8 cellular contexts compared by ENCODE assay signal in genomic region chr13:99087130-99087953, GRCh38.
DNase-seq lines count a peak whose midpoint lies in the region; TF ChIP-seq lines count a peak whose summit lies in the region.

No MANE protein-coding gene starts in this region.

- H3K36me3 Mint-ChIP-seq in activated naive CD4-positive, alpha-beta T cell treated with anti-CD3 and anti-CD28 coated beads, Interleukin-2, amount 50 U/mL, for 24 hours = no peaks in the 10 kb centered on the region

- H3K27ac ChIP-seq in SJSA1 (peak overlapping the region; percentile 41), suprapubic skin (peak overlapping the region; percentile 93)

- no peaks in the 10 kb centered on the region for H4K20me1 ChIP-seq in Loucy (ENCODE audit: insufficient read depth, low read length, poor library complexity, severe bottlenecking)

- H3K27ac Mint-ChIP-seq in activated naive CD4-positive, alpha-beta T cell treated with anti-CD3 and anti-CD28 coated beads, Interleukin-2, amount 50 U/mL, for 24 hours = peak overlapping the region; percentile 96

- H3K4me3 ChIP-seq in Loucy (ENCODE audit: low read length, poor library complexity, severe bottlenecking) (peak overlapping the region; percentile 81), SJSA1 (peak overlapping the region; percentile 87), suprapubic skin (peak overlapping the region; percentile 98)

- no peaks in the 10 kb centered on the region for H3K9me2 ChIP-seq in Loucy (replicated peaks; ENCODE audit: low read depth, low read length)

- peaks cover 45% of the 10 kb centered on the region for H3K4me1 Mint-ChIP-seq in activated naive CD4-positive, alpha-beta T cell treated with anti-CD3 and anti-CD28 coated beads, Interleukin-2, amount 50 U/mL, for 24 hours

- under 1% methylated on average over 28 of the region's 89 CpGs for WGBS in suprapubic skin

- no peaks in the 10 kb centered on the region for H3K27me3 Mint-ChIP-seq in activated naive CD4-positive, alpha-beta T cell treated with anti-CD3 and anti-CD28 coated beads, Interleukin-2, amount 50 U/mL, for 24 hours

- TF ChIP-seq CTCF in Loucy (conservative IDR thresholded peaks at IDR 0.05; ENCODE audit: low read length) = 0 out of 2 replicates have a peak, but pooled peaks have one; percentile 16
- TF ChIP-seq CTCF in suprapubic skin (IDR thresholded peaks at IDR 0.05) = peak in 1 of 2 donors; percentile 22

- H3K9me3 Mint-ChIP-seq in activated naive CD4-positive, alpha-beta T cell treated with anti-CD3 and anti-CD28 coated beads, Interleukin-2, amount 50 U/mL, for 24 hours = no peaks in the 10 kb centered on the region

- H3K4me2 ChIP-seq in Loucy (ENCODE audit: low read depth, low read length, poor library complexity, severe bottlenecking) = peak overlapping the region; percentile 87

- H3K4me1 ChIP-seq in Loucy (ENCODE audit: insufficient read depth, low read length, poor library complexity, severe bottlenecking) (peaks cover 31% of the 10 kb centered on the region), SJSA1 (replicated peaks) (peaks cover 19% of the 10 kb centered on the region), suprapubic skin (peaks cover 32% of the 10 kb centered on the region)

- H3K9me3 ChIP-seq in Loucy (ENCODE audit: insufficient read depth, low read depth, low read length) (no peaks in the 10 kb centered on the region), SJSA1 (replicated peaks) (peaks cover 8% of the 10 kb centered on the region), suprapubic skin (no peaks in the 10 kb centered on the region)

- no peak for TF ChIP-seq EP300 in suprapubic skin (IDR thresholded peaks at IDR 0.05)

- peak overlapping the region; percentile 96 for H2AFZ ChIP-seq in Loucy (ENCODE audit: low read length)

- peak; percentile 83 for DNase-seq in EH (ENCODE audit: low read depth)
- peak; percentile 64 for DNase-seq in H4 (ENCODE audit: low spot score)
- peak; percentile 100 for DNase-seq in SJSA1 (ENCODE audit: low read depth in 1 of 2, low spot score in 2 of 2)
- peak; percentile 90 for DNase-seq in globus pallidus (ENCODE audit: low spot score)
- peak; percentile 88 for DNase-seq in occipital lobe (lab: John Stamatoyannopoulos, UW)
- peak; percentile 94 for DNase-seq in suprapubic skin (ENCODE audit: low spot score in 2 of 2)

- H3K4me3 Mint-ChIP-seq in activated naive CD4-positive, alpha-beta T cell treated with anti-CD3 and anti-CD28 coated beads, Interleukin-2, amount 50 U/mL, for 24 hours = peak overlapping the region; percentile 96

- H3F3A ChIP-seq in Loucy (ENCODE audit: low read depth) = no peaks in the 10 kb centered on the region

- H3K9ac ChIP-seq in Loucy (ENCODE audit: low read depth, low read length, poor library complexity, severe bottlenecking) = peak overlapping the region; percentile 69

- 0 out of 2 replicates have a peak, but pooled peaks cover 6% of the 10 kb centered on the region for H3K79me2 ChIP-seq in Loucy (ENCODE audit: insufficient read depth, low read length)

- no peaks in the 10 kb centered on the region for H3K36me3 ChIP-seq in Loucy (ENCODE audit: insufficient read depth, low read length)
- H3K36me3 ChIP-seq in SJSA1 = peaks cover 10% of the 10 kb centered on the region
- no peaks in the 10 kb centered on the region for H3K36me3 ChIP-seq in suprapubic skin

- peak in 1 of 2 donors; percentile 76 for TF ChIP-seq POLR2A in suprapubic skin (IDR thresholded peaks at IDR 0.05)

- H3K27me3 ChIP-seq in Loucy (ENCODE audit: insufficient read depth, low read length, poor library complexity, severe bottlenecking) (no peaks in the 10 kb centered on the region), SJSA1 (replicated peaks) (no peaks in the 10 kb centered on the region; the same call in 1 of the 2 replicates), suprapubic skin (no peaks in the 10 kb centered on the region)

Comparison
In these comparisons a context has a peak if more than half of its experiments do, and no peak if none do; other contexts are left out.
1. Peak in every context shown above with its lines: DNase-seq, H3K4me3 ChIP-seq and H3K27ac ChIP-seq.